ENCODE assay signal across 18 cellular contexts in the genomic region with DNA sequence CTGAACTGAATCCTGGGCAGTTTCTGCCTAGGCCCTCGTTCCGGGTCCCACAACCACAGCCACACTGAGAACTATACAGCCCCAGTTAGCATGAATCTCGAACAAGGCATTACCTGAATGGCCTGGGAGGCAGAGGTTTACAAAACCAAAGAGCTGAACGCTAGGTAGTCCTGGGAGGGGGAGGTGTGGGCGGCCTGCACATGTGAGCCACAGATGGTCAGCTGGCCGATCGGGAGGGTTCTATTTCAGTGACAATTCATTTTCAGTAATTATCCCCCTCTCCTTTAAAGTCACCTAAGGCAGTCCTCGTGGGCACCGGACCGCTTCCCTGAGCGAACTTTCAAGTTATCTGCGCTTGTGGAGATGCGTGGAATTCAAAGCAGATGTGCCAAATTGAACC.
A peak's percentile ranks its signal among the peaks of the same experiment; 100 is the strongest.
DNase-seq lines count a peak whose midpoint lies in the region; ATAC-seq and TF ChIP-seq lines count a peak whose summit lies in the region.
"Had no signal": no experiment of that assay in that cellular context is flagged by ENCODE, and none has a peak within 500 bp of the region (broad histone marks: within the 10 kb centered on the region; RNA-seq: fewer than 3 reads in every experiment).

No MANE protein-coding gene starts in this region.

- H3K4me1 ChIP-seq in endodermal cell (ENCODE audit: control insufficient read depth, insufficient read depth, low read length) (no peaks in the 10 kb centered on the region), vagina (peaks cover 8% of the 10 kb centered on the region)
- H3K4me1 ChIP-seq: Peyer's patch had no signal

- no peak overlapping the region for H3K4me3 Mint-ChIP-seq in endodermal cell
- H3K4me3 Mint-ChIP-seq in osteocyte (ENCODE audit: unreplicated experiment), result no peak overlapping the region
- H3K4me3 Mint-ChIP-seq: IgD-negative memory B cell had no signal

- H3K36me3 Mint-ChIP-seq in endodermal cell (ENCODE audit: low read depth) (no peaks in the 10 kb centered on the region), osteocyte (ENCODE audit: unreplicated experiment) (no peaks in the 10 kb centered on the region)

- H3K36me3 ChIP-seq in endodermal cell (ENCODE audit: control insufficient read depth, insufficient read depth, low read length) (no peaks in the 10 kb centered on the region), vagina (no peaks in the 10 kb centered on the region)
- H3K36me3 ChIP-seq: Peyer's patch had no signal

- no peaks in the 10 kb centered on the region for H3K9me3 ChIP-seq in endodermal cell (ENCODE audit: control insufficient read depth, low read length)
- no peaks in the 10 kb centered on the region for H3K9me3 ChIP-seq in vagina
- H3K9me3 ChIP-seq: Peyer's patch had no signal

- H3K4me3 ChIP-seq in endodermal cell (ENCODE audit: low read length), result no peak overlapping the region
- H3K4me3 ChIP-seq in vagina, result no peak overlapping the region
- H3K4me3 ChIP-seq: Peyer's patch had no signal

- DNase-seq in NCI-H82 (lab: John Stamatoyannopoulos, UW) (peak; percentile 44), NCI-H82 treated with DMSO at 0.1 percent for 48 hours (lab: John Stamatoyannopoulos, UW; ENCODE audit: unreplicated experiment) (no peak), endodermal cell (peak; percentile 33), osteocyte (ENCODE audit: extremely low spot score, unreplicated experiment) (peak; percentile 67), vagina (ENCODE audit: extremely low spot score in 2 of 2) (peak; percentile 83 to 88), NCI-H128 (lab: John Stamatoyannopoulos, UW; ENCODE audit: unreplicated experiment) (no peak), medulla oblongata (ENCODE audit: extremely low spot score) (no peak)
- DNase-seq: 8988T; HCEC 1CT; Karpas-422; NCI-H1436; NCI-H2029; NCI-H345; NCI-H69; NK-92 treated with Interleukin-12 subunit alpha and Interleukin-12 subunit beta, amount 100 ng/mL, for 24 hours; Peyer's patch had no signal

- H3K9me3 Mint-ChIP-seq in endodermal cell (no peaks in the 10 kb centered on the region), osteocyte (ENCODE audit: unreplicated experiment) (no peaks in the 10 kb centered on the region)

- no peak overlapping the region for H3K9ac ChIP-seq in endodermal cell (ENCODE audit: extremely low read depth, low read length, poor library complexity, severe bottlenecking)

- no peak overlapping the region for H3K27ac ChIP-seq in endodermal cell (ENCODE audit: low read depth, low read length)
- no peak overlapping the region for H3K27ac ChIP-seq in vagina
- H3K27ac ChIP-seq: Peyer's patch had no signal

- no peak for ATAC-seq in GM21515 (IDR thresholded peaks at IDR 0.05; ENCODE audit: unreplicated experiment)

- intact Hi-C loops in vagina (cut with DNase I), result no loop called here

- no peaks in the 10 kb centered on the region for H3K4me1 Mint-ChIP-seq in endodermal cell
- peaks cover 46% of the 10 kb centered on the region for H3K4me1 Mint-ChIP-seq in osteocyte (ENCODE audit: unreplicated experiment)
- H3K4me1 Mint-ChIP-seq: IgD-negative memory B cell had no signal

- H3K27me3 Mint-ChIP-seq in endodermal cell (ENCODE audit: insufficient read depth) (no peaks in the 10 kb centered on the region), osteocyte (ENCODE audit: unreplicated experiment) (no peaks in the 10 kb centered on the region)

- H3K27me3 ChIP-seq in endodermal cell (ENCODE audit: control insufficient read depth, insufficient read depth, low read length, poor library complexity, severe bottlenecking) (no peaks in the 10 kb centered on the region), vagina (no peaks in the 10 kb centered on the region)
- H3K27me3 ChIP-seq: Peyer's patch had no signal

- 91 to 96% methylated on average over 7 to 13 of the region's 13 CpGs for WGBS in endodermal cell (ENCODE audit: insufficient coverage in 1 of 2, insufficient read length in 1 of 2), 2 experiments

- H3K27ac Mint-ChIP-seq in endodermal cell (no peak overlapping the region), osteocyte (ENCODE audit: unreplicated experiment) (no peak overlapping the region)
- H3K27ac Mint-ChIP-seq: IgD-negative memory B cell had no signal

- no peak for TF ChIP-seq POLR2A in vagina (IDR thresholded peaks at IDR 0.05)

- TF ChIP-seq CTCF in endodermal cell (conservative IDR thresholded peaks at IDR 0.05), result no peak
- no peak for TF ChIP-seq CTCF in osteocyte (IDR thresholded peaks at IDR 0.05)
- no peak for TF ChIP-seq CTCF in vagina (IDR thresholded peaks at IDR 0.05)

Comparison
In these comparisons a context has a peak if more than half of its experiments do, and no peak if none do; other contexts are left out.
1. DNase-seq: peak in NCI-H82 (single experiment), endodermal cell (single experiment), osteocyte (single experiment) and vagina (2 of 2); none in NCI-H82 treated with DMSO at 0.1 percent for 48 hours (single experiment), NCI-H128 (single experiment) and medulla oblongata (single experiment).